ENCODE assay signal across 18 cellular contexts in genomic region chr2:3362686-3363085, GRCh38.
"Had no signal": no experiment of that assay in that cellular context is flagged by ENCODE, and none has a peak within 500 bp of the region (broad histone marks: within the 10 kb centered on the region; RNA-seq: fewer than 3 reads in every experiment).

No MANE protein-coding gene starts in this region.

- H3K27ac Mint-ChIP-seq: activated B cell treated with CpG ODN at 0.5 μM for 24 hours; activated CD4-positive, alpha-beta T cell treated with anti-CD3 and anti-CD28 coated beads, Interleukin-2, amount 10 ng/mL, durations not matched to agents 7 days and 5 days; activated naive CD8-positive, alpha-beta T cell; activated T-cell treated with anti-CD3 and anti-CD28 coated beads, Interleukin-2, amount 50 U/mL, for 24 hours; immature natural killer cell; T-cell had no signal

- H3K27me3 Mint-ChIP-seq: activated B cell treated with CpG ODN at 0.5 μM for 24 hours; activated CD4-positive, alpha-beta T cell treated with anti-CD3 and anti-CD28 coated beads, Interleukin-2, amount 10 ng/mL, durations not matched to agents 7 days and 5 days; activated naive CD8-positive, alpha-beta T cell; activated T-cell treated with anti-CD3 and anti-CD28 coated beads, Interleukin-2, amount 50 U/mL, for 24 hours; naive B cell; T-cell had no signal

- H3K9me3 ChIP-seq: esophagus squamous epithelium, lower lobe of right lung, pancreas, upper lobe of left lung had no signal

- H3K4me3 Mint-ChIP-seq: activated B cell treated with CpG ODN at 0.5 μM for 24 hours; activated CD4-positive, alpha-beta T cell treated with anti-CD3 and anti-CD28 coated beads, Interleukin-2, amount 10 ng/mL, durations not matched to agents 7 days and 5 days; activated naive CD8-positive, alpha-beta T cell; activated T-cell treated with anti-CD3 and anti-CD28 coated beads, Interleukin-2, amount 50 U/mL, for 24 hours; immature natural killer cell; naive B cell; T-cell had no signal

- DNase-seq: activated B cell treated with CpG ODN at 0.5 μM for 24 hours; activated CD4-positive, alpha-beta T cell treated with anti-CD3 and anti-CD28 coated beads, Interleukin-2, amount 10 ng/mL, durations not matched to agents 7 days and 5 days; activated effector memory CD4-positive, alpha-beta T cell treated with Interleukin-2 at 50 U/mL for 16 hours; activated T-cell treated with anti-CD3 and anti-CD28 coated beads, Interleukin-2, amount 50 U/mL, for 24 hours; anterior cingulate cortex; esophagus squamous epithelium; foreskin fibroblast; immature natural killer cell; lower lobe of right lung; midbrain; naive B cell; pancreas; stimulated activated CD4-positive, alpha-beta T cell treated with anti-CD3 and anti-CD28 coated beads, Interleukin-15, amount 100 ng/mL, for 24 hours; stimulated activated CD4-positive, alpha-beta T cell treated with anti-CD3 and anti-CD28 coated beads, Interleukin-4, amount 100 ng/mL, for 24 hours; T-cell; upper lobe of left lung had no signal

- H3K27ac ChIP-seq: esophagus squamous epithelium, lower lobe of right lung, pancreas, SK-N-MC, upper lobe of left lung had no signal

- H3K9me3 Mint-ChIP-seq: activated B cell treated with CpG ODN at 0.5 μM for 24 hours; activated CD4-positive, alpha-beta T cell treated with anti-CD3 and anti-CD28 coated beads, Interleukin-2, amount 10 ng/mL, durations not matched to agents 7 days and 5 days; activated T-cell treated with anti-CD3 and anti-CD28 coated beads, Interleukin-2, amount 50 U/mL, for 24 hours; immature natural killer cell; T-cell had no signal

- ATAC-seq: lower lobe of right lung, pancreas, T-cell had no signal

- H3K36me3 ChIP-seq: esophagus squamous epithelium, lower lobe of right lung, pancreas, upper lobe of left lung had no signal
